Comparison of ENCODE assay signal across 8 cellular contexts in the genomic region with DNA sequence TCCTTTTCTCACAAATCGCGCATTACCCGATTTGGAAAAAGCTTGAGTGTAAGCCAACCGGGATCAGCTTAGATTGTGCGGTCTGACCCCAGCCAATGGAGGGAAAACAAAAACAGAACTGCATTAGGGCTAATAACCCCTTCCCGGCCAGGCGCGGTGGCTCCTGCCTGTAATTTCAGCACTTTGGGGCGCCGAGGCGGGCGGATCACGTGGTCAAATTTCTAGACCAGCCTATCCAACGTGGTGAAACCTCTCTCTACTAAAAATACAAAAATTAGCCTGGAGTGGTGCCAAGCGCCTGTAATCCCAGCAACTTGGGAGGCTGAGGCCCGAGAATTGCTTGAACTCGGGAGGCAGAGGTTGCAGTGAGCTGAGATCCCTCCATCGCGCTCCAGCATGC. TPM values are rescaled to one million over a fixed set of nuclear protein-coding genes. Genes with fewer than 3 reads are reported as not detected.
A peak's percentile ranks its signal among the peaks of the same experiment; 100 is the strongest.
DNase-seq lines count a peak whose midpoint lies in the region; ATAC-seq and TF ChIP-seq lines count a peak whose summit lies in the region.

No MANE protein-coding gene starts in this region.

- TF ChIP-seq CTCF in AG10803 (conservative IDR thresholded peaks at IDR 0.05; ENCODE audit: low read length), result no peak
- TF ChIP-seq CTCF in spleen (IDR thresholded peaks at IDR 0.05 in 8 of 11, conservative IDR thresholded peaks at IDR 0.05 in 3 of 11), result no peak

- peak; percentile 11 for ATAC-seq in HG03378 (IDR thresholded peaks at IDR 0.05; ENCODE audit: unreplicated experiment)
- no peak for ATAC-seq in GM21515 (IDR thresholded peaks at IDR 0.05; ENCODE audit: unreplicated experiment)
- ATAC-seq in HG02981 (IDR thresholded peaks at IDR 0.05; ENCODE audit: unreplicated experiment), result no peak

- H3K36me3 ChIP-seq in spleen, result no peaks in the 10 kb centered on the region

- H3K4me1 Mint-ChIP-seq in immature natural killer cell, result peaks cover 13 to 21% of the 10 kb centered on the region in 2 donors

- peaks cover 0 to 2% (median 0%) of the 10 kb centered on the region in 6 donors for H3K9me3 Mint-ChIP-seq in immature natural killer cell

- H3K36me3 Mint-ChIP-seq in immature natural killer cell, result peaks cover 0 to 4% (median 0%) of the 10 kb centered on the region in 3 donors

- WGBS in spleen, 5 donors, result 1 to 11% (median 5%) methylated on average over 19 of the region's 19 CpGs

- H3K27ac ChIP-seq in spleen, result peak overlapping the region in 3 of 8 donors; percentile 40 to 61 (median 41)

- H3K4me1 ChIP-seq in spleen, result peaks cover 4 to 23% (median 14%) of the 10 kb centered on the region in 6 donors

- DNase-seq in AG10803 (ENCODE audit: low read depth) (peak; percentile 16), astrocyte of the hippocampus (ENCODE audit: low read depth, low spot score) (peak; percentile 46), immature natural killer cell (peak in 1 of 3 donors; percentile 7), spleen (peak; percentile 74), amniotic stem cell (lab: John Stamatoyannopoulos, UW) (no peak)

- H3K27me3 ChIP-seq in spleen (replicated peaks in 1 of 7), result no peaks in the 10 kb centered on the region

- intact Hi-C loops in spleen (cut with DNase I; ENCODE audit: low total_unique reads), result no loop called here

- H3K27ac Mint-ChIP-seq in immature natural killer cell, result peak overlapping the region in 1 of 6 donors; percentile 61

- peaks cover 0 to 8% (median 0%) of the 10 kb centered on the region in 8 donors for H3K9me3 ChIP-seq in spleen

- peak overlapping the region; percentile 84 to 91 (median 88) for H3K4me3 Mint-ChIP-seq in immature natural killer cell

- peak overlapping the region; percentile 68 for H3K4me3 ChIP-seq in AG10803 (ENCODE audit: low read length)
- H3K4me3 ChIP-seq in spleen, result peak overlapping the region; percentile 38 to 81 (median 62)

- peaks cover 4 to 6% (median 5%) of the 10 kb centered on the region in 3 donors for H3K27me3 Mint-ChIP-seq in immature natural killer cell (ENCODE audit: low read depth in 3 of 3)

- no peak for TF ChIP-seq POLR2A in spleen (IDR thresholded peaks at IDR 0.05)

RNA-seq across cellular contexts. Expression of gene ZNF90, which starts 0.9 kb away (rescaled TPM):
- polyA plus RNA-seq in immature natural killer cell (1 to 10 TPM in 2 of 3 donors, under 1 TPM in 1; 0.96 to 2.1 (median 1.6) TPM), spleen (1 to 10 TPM; 2.9 to 3.9 (median 2.9) TPM)
- 10 to 100 TPM in 2 of 7 donors, 1 to 10 TPM in 5; 2.7 to 12.3 (median 5.1) TPM for total RNA-seq in spleen

RNA-seq across cellular contexts. Expression of gene ZNF682, which starts 39.4 kb away (rescaled TPM):
- 1 to 10 TPM in 2 of 3 donors, not detected in 1; 3.3 to 3.5 TPM for polyA plus RNA-seq in immature natural killer cell
- 1 to 10 TPM; 4.4 to 9.7 (median 7.0) TPM for total RNA-seq in spleen
- 10 to 100 TPM in 1 of 3 donors, 1 to 10 TPM in 2; 3.7 to 14.2 (median 7.3) TPM for polyA plus RNA-seq in spleen
